22 cellular contexts compared by ENCODE assay signal in the genomic region with DNA sequence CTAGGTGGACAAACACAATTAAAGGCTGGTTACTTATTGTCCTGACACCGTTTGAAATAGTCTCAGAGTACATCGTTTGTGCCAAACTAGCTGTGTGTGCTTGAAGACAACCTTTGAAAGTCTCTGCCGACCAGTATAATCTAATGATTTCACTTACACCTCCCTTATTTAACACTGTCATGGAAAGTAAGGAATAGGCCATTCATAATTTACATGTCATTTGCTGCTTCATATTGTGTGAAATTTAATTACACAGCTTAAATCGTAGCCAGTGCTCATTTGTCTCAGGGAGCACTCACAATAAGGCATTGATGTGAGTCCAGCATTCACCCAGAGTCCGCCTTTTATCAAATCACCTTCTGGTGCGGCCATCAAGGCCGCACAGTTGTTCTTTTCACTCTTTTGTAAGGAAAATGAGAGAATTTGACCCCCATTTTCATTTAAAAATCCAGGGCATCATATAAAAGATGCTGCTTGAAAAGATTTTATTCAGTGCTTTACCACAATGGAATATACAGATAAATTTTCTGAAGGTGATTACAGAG. TPM values are rescaled to one million over a fixed set of nuclear protein-coding genes. Genes with fewer than 3 reads are reported as not detected.
"Had no signal": no experiment of that assay in that cellular context is flagged by ENCODE, and none has a peak within 500 bp of the region (broad histone marks: within the 10 kb centered on the region; RNA-seq: fewer than 3 reads in every experiment).

No MANE protein-coding gene starts in this region.

- H3K9me3 Mint-ChIP-seq: dendritic cell treated with granulocyte-macrophage colony-stimulating factor and Interleukin-4, amounts not matched to agents 40 ng/mL and 50 ng/mL, for 4 days; effector memory CD8-positive, alpha-beta T cell; immature natural killer cell; naive B cell; nephron; stimulated activated memory B cell treated with anti-CD40 and anti-IgM and Interleukin-4, amounts not matched to agents 10 μg/mL and 1 μg/mL and 100 μg/mL, for 72 hours; stimulated activated naive CD8-positive, alpha-beta T cell treated with anti-CD3 and anti-CD28 coated beads, Interleukin-15, Interleukin-2, amounts not matched to agents 100 ng/mL and 50 ng/mL, for 24 hours had no signal

- DNase-seq: effector memory CD8-positive, alpha-beta T cell; foreskin melanocyte; immature natural killer cell; mesendoderm; naive B cell; posterior cingulate gyrus; spleen; stimulated activated CD4-positive, alpha-beta T cell treated with anti-CD3 and anti-CD28 coated beads, Interleukin-15, amount 100 ng/mL, for 24 hours; stimulated activated CD4-positive, alpha-beta T cell treated with anti-CD3 and anti-CD28 coated beads, Interleukin-1b, Interleukin-23, amount 100 ng/mL, for 48 hours; stimulated activated CD4-positive, alpha-beta T cell treated with anti-CD3 and anti-CD28 coated beads, Interleukin-4, amount 100 ng/mL, for 24 hours; tibial artery; upper lobe of left lung; uterus had no signal

- ATAC-seq: effector memory CD8-positive, alpha-beta T cell; sciatic nerve; stimulated activated memory B cell treated with anti-CD40 and anti-IgM and Interleukin-4, amounts not matched to agents 10 μg/mL and 1 μg/mL and 100 μg/mL, for 72 hours had no signal

- H3K27me3 Mint-ChIP-seq: dendritic cell treated with granulocyte-macrophage colony-stimulating factor and Interleukin-4, amounts not matched to agents 40 ng/mL and 50 ng/mL, for 4 days; effector memory CD8-positive, alpha-beta T cell; naive B cell; stimulated activated memory B cell treated with anti-CD40 and anti-IgM and Interleukin-4, amounts not matched to agents 10 μg/mL and 1 μg/mL and 100 μg/mL, for 72 hours; stimulated activated naive CD8-positive, alpha-beta T cell treated with anti-CD3 and anti-CD28 coated beads, Interleukin-15, Interleukin-2, amounts not matched to agents 100 ng/mL and 50 ng/mL, for 24 hours had no signal

- H3K4me3 Mint-ChIP-seq: dendritic cell treated with granulocyte-macrophage colony-stimulating factor and Interleukin-4, amounts not matched to agents 40 ng/mL and 50 ng/mL, for 4 days; effector memory CD8-positive, alpha-beta T cell; immature natural killer cell; naive B cell; nephron; stimulated activated memory B cell treated with anti-CD40 and anti-IgM and Interleukin-4, amounts not matched to agents 10 μg/mL and 1 μg/mL and 100 μg/mL, for 72 hours; stimulated activated naive CD8-positive, alpha-beta T cell treated with anti-CD3 and anti-CD28 coated beads, Interleukin-15, Interleukin-2, amounts not matched to agents 100 ng/mL and 50 ng/mL, for 24 hours had no signal

- H3K36me3 Mint-ChIP-seq: immature natural killer cell, naive B cell had no signal

- H3K4me1 ChIP-seq: spleen, tibial artery, upper lobe of left lung, uterus had no signal

- H3K27ac ChIP-seq: spleen, tibial artery, upper lobe of left lung, uterus had no signal

- H3K27me3 ChIP-seq: spleen, tibial artery, upper lobe of left lung, uterus had no signal

- H3K4me1 Mint-ChIP-seq: immature natural killer cell; naive B cell; nephron; stimulated activated memory B cell treated with anti-CD40 and anti-IgM and Interleukin-4, amounts not matched to agents 10 μg/mL and 1 μg/mL and 100 μg/mL, for 72 hours had no signal

- H3K27ac Mint-ChIP-seq: dendritic cell treated with granulocyte-macrophage colony-stimulating factor and Interleukin-4, amounts not matched to agents 40 ng/mL and 50 ng/mL, for 4 days; effector memory CD8-positive, alpha-beta T cell; immature natural killer cell; naive B cell; nephron; stimulated activated memory B cell treated with anti-CD40 and anti-IgM and Interleukin-4, amounts not matched to agents 10 μg/mL and 1 μg/mL and 100 μg/mL, for 72 hours; stimulated activated naive CD8-positive, alpha-beta T cell treated with anti-CD3 and anti-CD28 coated beads, Interleukin-15, Interleukin-2, amounts not matched to agents 100 ng/mL and 50 ng/mL, for 24 hours had no signal

- H3K9me3 ChIP-seq: spleen, tibial artery, upper lobe of left lung, uterus had no signal

- H3K4me3 ChIP-seq: spleen, tibial artery, upper lobe of left lung, uterus had no signal

- H3K36me3 ChIP-seq: spleen, upper lobe of left lung, uterus had no signal

RNA-seq across cellular contexts. Expression of a gene that starts 46.9 kb away (rescaled TPM):
- total RNA-seq: liver, lung microvascular endothelial cell, osteocyte, sciatic nerve, skeletal muscle tissue, spleen, upper lobe of left lung had no signal
- polyA plus RNA-seq: immature natural killer cell, liver had no signal
